ENCODE assay signal across 16 cellular contexts in genomic region chr5:92519717-92520632, GRCh38.
DNase-seq lines count a peak whose midpoint lies in the region; ATAC-seq, FAIRE-seq and TF ChIP-seq lines count a peak whose summit lies in the region.
"Had no signal": no experiment of that assay in that cellular context is flagged by ENCODE, and none has a peak within 500 bp of the region (broad histone marks: within the 10 kb centered on the region; RNA-seq: fewer than 3 reads in every experiment).

No MANE protein-coding gene starts in this region.

- ATAC-seq in pancreas (peak in 3 of 4 donors; percentile 55 to 69 (median 67)), HG03460 (IDR thresholded peaks at IDR 0.05; ENCODE audit: unreplicated experiment) (no peak)
- ATAC-seq: esophagus mucosa had no signal

- no peak overlapping the region for H3K27ac Mint-ChIP-seq in activated naive CD8-positive, alpha-beta T cell treated with anti-CD3 and anti-CD28 coated beads for 36 hours
- H3K27ac Mint-ChIP-seq: H9 had no signal

- H3K36me3 ChIP-seq in pancreas = no peaks in the 10 kb centered on the region
- H3K36me3 ChIP-seq: BLaER1, ovary had no signal

- FAIRE-seq in endometrium (lab: Jason Lieb, UNC) (peak; percentile 98), pancreas (lab: Jason Lieb, UNC) (peak; percentile 34)
- FAIRE-seq: GM18507 had no signal

- no peak overlapping the region for H3K27ac ChIP-seq in pancreas
- H3K27ac ChIP-seq: BLaER1, ovary had no signal

- H3K36me3 Mint-ChIP-seq in activated naive CD8-positive, alpha-beta T cell treated with anti-CD3 and anti-CD28 coated beads for 36 hours = no peaks in the 10 kb centered on the region

- no peak for TF ChIP-seq CTCF in pancreas (IDR thresholded peaks at IDR 0.05)

- intact Hi-C loops in pancreas (cut with DNase I) = no loop called here

- peaks cover 4% of the 10 kb centered on the region for H3K9me3 Mint-ChIP-seq in activated naive CD8-positive, alpha-beta T cell treated with anti-CD3 and anti-CD28 coated beads for 36 hours
- H3K9me3 Mint-ChIP-seq: H9 had no signal

- no peak overlapping the region for H3K4me3 Mint-ChIP-seq in activated naive CD8-positive, alpha-beta T cell treated with anti-CD3 and anti-CD28 coated beads for 36 hours
- H3K4me3 Mint-ChIP-seq: H9 had no signal

- no peaks in the 10 kb centered on the region for H3K4me1 Mint-ChIP-seq in activated naive CD8-positive, alpha-beta T cell treated with anti-CD3 and anti-CD28 coated beads for 36 hours

- no peaks in the 10 kb centered on the region for H3K27me3 ChIP-seq in pancreas
- H3K27me3 ChIP-seq: BLaER1, ovary had no signal

- H3K27me3 Mint-ChIP-seq in activated naive CD8-positive, alpha-beta T cell treated with anti-CD3 and anti-CD28 coated beads for 36 hours = no peaks in the 10 kb centered on the region

- DNase-seq in NCI-H146 (lab: John Stamatoyannopoulos, UW) = peak; percentile 85
- peak; percentile 90 for DNase-seq in NCI-H748 (lab: John Stamatoyannopoulos, UW; ENCODE audit: unreplicated experiment)
- no peak for DNase-seq in pancreas
- DNase-seq in RKO (ENCODE audit: low spot score) = no peak
- DNase-seq in activated naive CD8-positive, alpha-beta T cell treated with anti-CD3 and anti-CD28 coated beads for 36 hours = no peak
- DNase-seq: activated CD4-positive, alpha-beta T cell treated with anti-CD3 and anti-CD28 coated beads for 1 hour; activated CD8-positive, alpha-beta memory T cell treated with anti-CD3 and anti-CD28 coated beads, Interleukin-2, amount 50 U/mL, for 4 hours; activated gamma-delta T cell; H9; hippocampal formation; ovary had no signal

- H3K4me3 ChIP-seq in pancreas = no peak overlapping the region
- H3K4me3 ChIP-seq: BLaER1, ovary had no signal

- WGBS in pancreas, 2 donors = 42 to 46% methylated on average over 3 of the region's 3 CpGs

- H3K4me1 ChIP-seq in pancreas = no peaks in the 10 kb centered on the region
- H3K4me1 ChIP-seq: BLaER1 had no signal

- no peaks in the 10 kb centered on the region for H3K9me3 ChIP-seq in pancreas
- H3K9me3 ChIP-seq: BLaER1, ovary had no signal

Comparison
In these comparisons a context has a peak if more than half of its experiments do, and no peak if none do; other contexts are left out.
1. DNase-seq: peak in NCI-H146 (single experiment) and NCI-H748 (single experiment); none in pancreas (0 of 6), RKO (single experiment) and activated naive CD8-positive, alpha-beta T cell treated with anti-CD3 and anti-CD28 coated beads for 36 hours (single experiment).